ENCODE assay signal across 26 cellular contexts in the genomic region with DNA sequence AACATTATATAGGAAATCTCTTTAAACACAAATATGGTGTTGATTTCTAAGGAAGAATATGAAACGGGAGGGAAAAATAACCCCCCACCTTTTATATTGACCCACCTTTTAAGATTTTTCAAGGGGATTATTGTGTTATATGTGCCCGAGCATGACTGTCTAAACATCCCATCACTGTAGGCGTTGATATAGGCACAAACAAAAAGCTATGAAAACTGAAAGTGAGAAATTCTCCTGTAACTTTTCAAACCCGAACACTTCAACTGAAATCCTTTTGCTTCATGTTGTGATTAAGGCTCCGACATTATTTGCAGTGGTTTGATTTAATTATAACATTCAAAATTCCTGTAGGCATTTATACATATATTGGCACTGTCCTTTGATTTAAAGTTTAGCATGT.
"Had no signal": no experiment of that assay in that cellular context is flagged by ENCODE, and none has a peak within 500 bp of the region (broad histone marks: within the 10 kb centered on the region; RNA-seq: fewer than 3 reads in every experiment).

No MANE protein-coding gene starts in this region.

- H3K4me3 ChIP-seq: K562, SJSA1 had no signal

- H3K9ac ChIP-seq: SK-N-SH had no signal

- ATAC-seq: K562 had no signal

- H3K27ac ChIP-seq: brain microvascular endothelial cell, SJSA1 had no signal

- H3K27me3 ChIP-seq: brain microvascular endothelial cell, SJSA1 had no signal

- H3K9me3 ChIP-seq: SJSA1, SK-N-SH had no signal

- H3K36me3 ChIP-seq: brain microvascular endothelial cell had no signal

- DNase-seq: activated CD4-positive, alpha-beta T cell treated with anti-CD3 and anti-CD28 coated beads, Interleukin-2, amount 10 ng/mL, durations not matched to agents 7 days and 5 days; activated CD4-positive, alpha-beta T cell treated with anti-CD3 and anti-CD28 coated beads, Interleukin-2, amount 50 U/mL, for 48 hours; activated CD8-positive, alpha-beta memory T cell treated with anti-CD3 and anti-CD28 coated beads, Interleukin-2, amount 50 U/mL, for 4 hours; activated effector memory CD4-positive, alpha-beta T cell treated with Interleukin-2 at 50 U/mL for 16 hours; activated naive CD4-positive, alpha-beta T cell; activated naive CD4-positive, alpha-beta T cell treated with anti-CD3 and anti-CD28 coated beads, Interleukin-2, amount 50 U/mL, for 16 hours; activated naive CD8-positive, alpha-beta T cell treated with anti-CD3 and anti-CD28 coated beads for 36 hours; activated T-cell treated with anti-CD3 and anti-CD28 coated beads, Interleukin-2, amount 50 U/mL, for 48 hours; amniotic stem cell; aorta; brain microvascular endothelial cell; central memory CD4-positive, alpha-beta T cell; Karpas-422; NCI-H1092 treated with DMSO at 0.1 percent for 48 hours; NCI-H1417; NCI-H146; NCI-H187; NCI-H2029 treated with DMSO at 0.1 percent for 48 hours; NCI-H2107; NCI-H2171; NCI-H510A; NCI-H748 treated with DMSO at 0.1 percent for 48 hours; SHP77; SK-N-SH had no signal

- H3K4me2 ChIP-seq: SK-N-SH had no signal

- H3K4me1 ChIP-seq: SJSA1 had no signal

- H3K9me2 ChIP-seq: SK-N-SH had no signal
